ENCODE assay signal across 9 cellular contexts in the genomic region with DNA sequence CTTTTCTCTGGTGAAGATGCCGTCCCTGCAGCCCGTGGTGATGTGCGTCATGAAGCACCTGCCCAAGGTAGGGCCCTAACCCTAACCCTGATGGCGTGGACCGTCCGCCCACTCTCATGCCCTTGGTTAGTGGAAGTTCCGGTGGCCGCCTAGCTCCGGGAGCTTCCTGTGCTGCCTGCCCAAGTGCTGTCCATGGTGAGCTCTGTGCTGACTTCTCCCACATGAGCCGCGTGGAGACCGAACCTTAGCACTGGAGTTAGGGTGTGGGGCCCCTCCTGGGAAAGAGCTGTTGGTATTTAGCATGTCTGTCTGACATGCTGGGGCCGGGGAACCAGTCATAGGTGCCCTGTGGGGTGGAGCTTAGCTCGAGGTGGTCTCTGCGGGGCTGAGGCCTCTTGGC. TPM values are rescaled to one million over a fixed set of nuclear protein-coding genes. Genes with fewer than 3 reads are reported as not detected.
DNase-seq lines count a peak whose midpoint lies in the region; ATAC-seq and TF ChIP-seq lines count a peak whose summit lies in the region.
"Had no signal": no experiment of that assay in that cellular context is flagged by ENCODE, and none has a peak within 500 bp of the region (broad histone marks: within the 10 kb centered on the region; RNA-seq: fewer than 3 reads in every experiment).

No MANE protein-coding gene starts in this region.

- DNase-seq in GM12865 (ENCODE audit: low read depth) (no peak), SJCRH30 (no peak), fibroblast of mammary gland (ENCODE audit: low read depth) (no peak), sigmoid colon (no peak), iPS-NIHi7 (ENCODE audit: extremely low spot score) (no peak), caudate nucleus (lab: John Stamatoyannopoulos, UW) (no peak), D341Med (ENCODE audit: low spot score) (no peak)
- DNase-seq: activated effector memory CD4-positive, alpha-beta T cell treated with anti-CD3 and anti-CD28 coated beads, Interleukin-2, amount 50 U/mL, for 16 hours had no signal

- H3K27me3 ChIP-seq in SJCRH30 (no peaks in the 10 kb centered on the region), sigmoid colon (peaks cover 0 to 6% (median 1%) of the 10 kb centered on the region in 3 donors)

- H3K9me3 ChIP-seq in SJCRH30 (replicated peaks) (no peaks in the 10 kb centered on the region), sigmoid colon (no peaks in the 10 kb centered on the region)

- H3K36me3 ChIP-seq in SJCRH30 (peaks cover 11% of the 10 kb centered on the region; the same call in 1 of the 2 replicates), sigmoid colon (peaks cover 0 to 31% (median 12%) of the 10 kb centered on the region in 4 donors)

- TF ChIP-seq POLR2A in sigmoid colon (IDR thresholded peaks at IDR 0.05), result no peak

- H3K27ac ChIP-seq in SJCRH30 (no peak overlapping the region), sigmoid colon (no peak overlapping the region), caudate nucleus (ENCODE audit: low read depth, low read length) (no peak overlapping the region)

- H3K4me3 ChIP-seq in GM12865 (ENCODE audit: low read depth, low read length), result peak overlapping the region; percentile 88
- peak overlapping the region; percentile 98; the same call in 1 of the 2 replicates for H3K4me3 ChIP-seq in SJCRH30
- peak overlapping the region; percentile 87 for H3K4me3 ChIP-seq in fibroblast of mammary gland (ENCODE audit: control insufficient read depth, low read depth, low read length)
- H3K4me3 ChIP-seq in sigmoid colon, result peak overlapping the region in 3 of 4 donors; percentile 81 to 87 (median 82)

- no peak for TF ChIP-seq EP300 in sigmoid colon (IDR thresholded peaks at IDR 0.05)

- intact Hi-C loops in sigmoid colon (cut with DNase I), result no loop called here

- WGBS in sigmoid colon, 2 donors, result 81 to 87% methylated on average over 15 of the region's 15 CpGs

- TF ChIP-seq CTCF in GM12865 (IDR thresholded peaks at IDR 0.05; ENCODE audit: insufficient read depth, low read depth, low read length, missing control alignments) (no peak), fibroblast of mammary gland (conservative IDR thresholded peaks at IDR 0.05; ENCODE audit: control insufficient read depth, insufficient read depth, low read depth, low read length) (no peak), sigmoid colon (IDR thresholded peaks at IDR 0.05) (no peak)

- H3K4me1 ChIP-seq in SJCRH30, result peaks cover 8% of the 10 kb centered on the region
- peaks cover 0 to 27% (median 26%) of the 10 kb centered on the region in 4 donors for H3K4me1 ChIP-seq in sigmoid colon

- no peak for ATAC-seq in HG02759 (IDR thresholded peaks at IDR 0.05; ENCODE audit: unreplicated experiment)

RNA-seq across cellular contexts. Expression of a gene that starts 1.2 kb away (rescaled TPM):
- total RNA-seq in SJCRH30 (2014; rRNA removed; shearing (Covaris generic)), result 65.5 and 66.8 TPM in 2 replicates
- 10 to 100 TPM; 24.7 to 36.5 (median 33.2) TPM for total RNA-seq in sigmoid colon
- 10 to 100 TPM; 41.6 to 70.5 (median 45.0) TPM for polyA plus RNA-seq in sigmoid colon

RNA-seq across cellular contexts. Expression of a gene that starts 5.3 kb away (rescaled TPM):
- not detected in 2 replicates for total RNA-seq in SJCRH30 (2014; rRNA removed; shearing (Covaris generic))
- total RNA-seq in sigmoid colon, result not detected
- not detected for polyA plus RNA-seq in sigmoid colon

RNA-seq across cellular contexts. Expression of a gene that starts 15.3 kb away (rescaled TPM):
- 528 and 565 TPM in 2 replicates for total RNA-seq in SJCRH30 (2014; rRNA removed; shearing (Covaris generic))
- total RNA-seq in sigmoid colon, result 100 to 1,000 TPM; 141 to 196 (median 164) TPM
- 100 to 1,000 TPM; 292 to 505 (median 444) TPM for polyA plus RNA-seq in sigmoid colon

RNA-seq across cellular contexts. Expression of a gene that starts 21.2 kb away (rescaled TPM):
- 4.0 and 4.4 TPM in 2 replicates for total RNA-seq in SJCRH30 (2014; rRNA removed; shearing (Covaris generic))
- 1 to 10 TPM; 3.8 to 4.3 (median 3.9) TPM for total RNA-seq in sigmoid colon
- 10 to 100 TPM in 1 of 3 donors, 1 to 10 TPM in 2; 5.1 to 33.0 (median 6.6) TPM for polyA plus RNA-seq in sigmoid colon

RNA-seq across cellular contexts. Expression of a gene that starts 25.7 kb away (rescaled TPM):
- 0.06 TPM in 1 of 2 replicates, not detected in the other for total RNA-seq in SJCRH30 (2014; rRNA removed; shearing (Covaris generic))
- total RNA-seq in sigmoid colon, result not detected
- not detected for polyA plus RNA-seq in sigmoid colon
